In the genomic region with DNA sequence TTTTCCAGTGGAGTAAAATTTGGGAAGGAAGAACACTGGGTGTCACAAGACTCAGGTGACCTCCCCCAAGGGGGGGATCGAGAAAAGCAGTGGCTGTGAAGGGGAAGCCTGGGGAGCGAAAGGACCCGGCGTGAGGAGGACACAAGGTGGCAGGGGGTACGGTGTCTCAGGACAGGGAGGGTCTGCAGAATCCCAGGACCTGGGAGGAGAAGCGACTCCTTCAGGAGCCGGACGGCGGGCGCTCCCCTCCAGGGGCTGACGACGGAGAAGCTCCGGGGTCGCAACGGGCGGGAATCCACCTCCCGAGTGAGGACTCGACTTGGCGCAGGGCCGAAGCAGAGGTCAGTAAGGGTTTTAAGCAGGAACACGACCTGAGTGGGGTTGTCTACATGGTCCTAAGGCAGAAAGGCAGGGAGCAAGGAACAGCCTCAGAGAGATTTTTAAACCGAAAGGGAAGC, we compare ENCODE assay signal across 8 cellular contexts. TPM values are rescaled to one million over a fixed set of nuclear protein-coding genes. Genes with fewer than 3 reads are reported as not detected.
DNase-seq lines count a peak whose midpoint lies in the region; TF ChIP-seq lines count a peak whose summit lies in the region.

No MANE protein-coding gene starts in this region.

- peak overlapping the region; percentile 95 for H3K4me3 ChIP-seq in HUES64 (ENCODE audit: low read length)
- H3K4me3 ChIP-seq in astrocyte of the spinal cord (ENCODE audit: low read depth, low read length): peak overlapping the region; percentile 88
- H3K4me3 ChIP-seq in iPS-20b (ENCODE audit: low read length): peak overlapping the region; percentile 89
- peak overlapping the region; percentile 56 to 89 (median 78) for H3K4me3 ChIP-seq in spleen

- DNase-seq in activated CD8-positive, alpha-beta memory T cell treated with anti-CD3 and anti-CD28 coated beads, Interleukin-2, amount 50 U/mL, for 48 hours: peak; percentile 64
- no peak for DNase-seq in activated CD8-positive, alpha-beta memory T cell treated with anti-CD3 and anti-CD28 coated beads for 24 hours
- DNase-seq in astrocyte of the spinal cord (ENCODE audit: low read depth, low spot score): no peak
- peak; percentile 84 for DNase-seq in spleen
- no peak for DNase-seq in SKM-1 (lab: John Stamatoyannopoulos, UW; ENCODE audit: unreplicated experiment)
- no peak for DNase-seq in NAMALWA (ENCODE audit: low spot score)

- no peak for TF ChIP-seq POLR2A in spleen (IDR thresholded peaks at IDR 0.05)

- H3K27ac ChIP-seq in HUES64 (ENCODE audit: low read depth, low read length): no peak overlapping the region
- H3K27ac ChIP-seq in iPS-20b (ENCODE audit: low read length): no peak overlapping the region
- H3K27ac ChIP-seq in spleen: peak overlapping the region; percentile 85 to 94 (median 91)

- H3K9me3 ChIP-seq in HUES64 (ENCODE audit: insufficient read depth, low read depth, low read length) (no peaks in the 10 kb centered on the region), iPS-20b (ENCODE audit: insufficient read depth, low read depth, low read length) (no peaks in the 10 kb centered on the region), spleen (peaks cover 0 to 8% (median 0%) of the 10 kb centered on the region in 8 donors)

- WGBS in HUES64: 2% methylated on average over 22 of the region's 22 CpGs
- WGBS in spleen, 5 donors: 0 to 2% (median 0%) methylated on average over 22 of the region's 22 CpGs

- intact Hi-C loops in spleen (cut with DNase I; ENCODE audit: low total_unique reads): no loop called here

- in situ Hi-C loops in astrocyte of the spinal cord (cut with HindIII; ENCODE audit: low sequenced_read_pairs): no loop called here

- H3K27me3 ChIP-seq in HUES64 (ENCODE audit: insufficient read depth, low read length) (peaks cover 7% of the 10 kb centered on the region; the same call in 1 of the 2 replicates), iPS-20b (ENCODE audit: insufficient read depth, low read length) (peaks cover 19% of the 10 kb centered on the region; the same call in 1 of the 2 replicates), spleen (replicated peaks in 1 of 7) (no peaks in the 10 kb centered on the region)

- TF ChIP-seq CTCF in astrocyte of the spinal cord (IDR thresholded peaks at IDR 0.05; ENCODE audit: low read depth, low read length) (no peak), spleen (IDR thresholded peaks at IDR 0.05 in 8 of 11, conservative IDR thresholded peaks at IDR 0.05 in 3 of 11) (no peak)

- H3K4me1 ChIP-seq in HUES64 (ENCODE audit: insufficient read depth, low read length) (peaks cover 6% of the 10 kb centered on the region; the same call in 1 of the 2 replicates), iPS-20b (ENCODE audit: insufficient read depth, low read length) (peaks cover 5% of the 10 kb centered on the region), spleen (peaks cover 0 to 30% (median 25%) of the 10 kb centered on the region in 6 donors)

- peaks cover 23% of the 10 kb centered on the region for H3K36me3 ChIP-seq in HUES64 (ENCODE audit: insufficient read depth, low read length)
- H3K36me3 ChIP-seq in iPS-20b (ENCODE audit: insufficient read depth, low read depth, low read length): peaks cover 20% of the 10 kb centered on the region
- peaks cover 0 to 38% (median 26%) of the 10 kb centered on the region in 6 donors for H3K36me3 ChIP-seq in spleen

- H3K9ac ChIP-seq in HUES64 (ENCODE audit: low read depth, low read length): peak overlapping the region; percentile 75
- H3K9ac ChIP-seq in iPS-20b (ENCODE audit: low read depth, low read length): peak overlapping the region; percentile 69; the same call in 1 of the 2 replicates

RNA-seq across cellular contexts. Expression of gene ZNF836, which starts 0.5 kb away (rescaled TPM):
- polyA plus RNA-seq in HUES64 (2013, experiment 1 of 2): 5.7 TPM
- 6.5 TPM for polyA plus RNA-seq in HUES64 (2013, experiment 2 of 2)
- 10 to 100 TPM; 16.7 to 26.8 (median 21.0) TPM for total RNA-seq in spleen
- 1 to 10 TPM; 4.9 to 7.6 (median 7.3) TPM for polyA plus RNA-seq in spleen

RNA-seq across cellular contexts. Expression of gene PPP2R1A, which starts 19.0 kb away (rescaled TPM):
- polyA plus RNA-seq in HUES64 (2013, experiment 1 of 2): 217 TPM
- polyA plus RNA-seq in HUES64 (2013, experiment 2 of 2): 237 TPM
- 100 to 1,000 TPM; 148 to 200 (median 178) TPM for total RNA-seq in spleen
- polyA plus RNA-seq in spleen: 100 to 1,000 TPM in 1 of 3 donors, 10 to 100 TPM in 2; 81.1 to 103 (median 99.2) TPM

RNA-seq across cellular contexts. Expression of gene ZNF616, which starts 31.2 kb away (rescaled TPM):
- polyA plus RNA-seq in HUES64 (2013, experiment 1 of 2): 12.8 TPM
- polyA plus RNA-seq in HUES64 (2013, experiment 2 of 2): 13.2 TPM
- total RNA-seq in spleen: 10 to 100 TPM in 4 of 7 donors, 1 to 10 TPM in 3; 7.5 to 22.6 (median 10.3) TPM
- 1 to 10 TPM; 1.3 to 2.1 (median 2.1) TPM for polyA plus RNA-seq in spleen

Comparison
In these comparisons a context has a peak if more than half of its experiments do, and no peak if none do; other contexts are left out.
1. DNase-seq: peak in activated CD8-positive, alpha-beta memory T cell treated with anti-CD3 and anti-CD28 coated beads, Interleukin-2, amount 50 U/mL, for 48 hours (single experiment) and spleen (single experiment); none in activated CD8-positive, alpha-beta memory T cell treated with anti-CD3 and anti-CD28 coated beads for 24 hours (single experiment), astrocyte of the spinal cord (single experiment), SKM-1 (single experiment) and NAMALWA (single experiment).
2. H3K27ac ChIP-seq: peak in spleen (8 of 8); none in HUES64 (single experiment) and iPS-20b (single experiment).
3. Peak in every context shown above with its lines, with median percentiles within 50 percentile points of each other: H3K4me3 ChIP-seq.